In genomic region chr5:91417219-91417618, GRCh38 we compare ENCODE assay signal across 1 cellular context.
TF ChIP-seq lines count a peak whose summit lies in the region.

No MANE protein-coding gene starts in this region.

TF ChIP-seq in GM23338, 12 proteins besides CTCF, POLR2A, EP300 and RAD21 (continued from another document):
- TF ChIP-seq, protein P1, sequence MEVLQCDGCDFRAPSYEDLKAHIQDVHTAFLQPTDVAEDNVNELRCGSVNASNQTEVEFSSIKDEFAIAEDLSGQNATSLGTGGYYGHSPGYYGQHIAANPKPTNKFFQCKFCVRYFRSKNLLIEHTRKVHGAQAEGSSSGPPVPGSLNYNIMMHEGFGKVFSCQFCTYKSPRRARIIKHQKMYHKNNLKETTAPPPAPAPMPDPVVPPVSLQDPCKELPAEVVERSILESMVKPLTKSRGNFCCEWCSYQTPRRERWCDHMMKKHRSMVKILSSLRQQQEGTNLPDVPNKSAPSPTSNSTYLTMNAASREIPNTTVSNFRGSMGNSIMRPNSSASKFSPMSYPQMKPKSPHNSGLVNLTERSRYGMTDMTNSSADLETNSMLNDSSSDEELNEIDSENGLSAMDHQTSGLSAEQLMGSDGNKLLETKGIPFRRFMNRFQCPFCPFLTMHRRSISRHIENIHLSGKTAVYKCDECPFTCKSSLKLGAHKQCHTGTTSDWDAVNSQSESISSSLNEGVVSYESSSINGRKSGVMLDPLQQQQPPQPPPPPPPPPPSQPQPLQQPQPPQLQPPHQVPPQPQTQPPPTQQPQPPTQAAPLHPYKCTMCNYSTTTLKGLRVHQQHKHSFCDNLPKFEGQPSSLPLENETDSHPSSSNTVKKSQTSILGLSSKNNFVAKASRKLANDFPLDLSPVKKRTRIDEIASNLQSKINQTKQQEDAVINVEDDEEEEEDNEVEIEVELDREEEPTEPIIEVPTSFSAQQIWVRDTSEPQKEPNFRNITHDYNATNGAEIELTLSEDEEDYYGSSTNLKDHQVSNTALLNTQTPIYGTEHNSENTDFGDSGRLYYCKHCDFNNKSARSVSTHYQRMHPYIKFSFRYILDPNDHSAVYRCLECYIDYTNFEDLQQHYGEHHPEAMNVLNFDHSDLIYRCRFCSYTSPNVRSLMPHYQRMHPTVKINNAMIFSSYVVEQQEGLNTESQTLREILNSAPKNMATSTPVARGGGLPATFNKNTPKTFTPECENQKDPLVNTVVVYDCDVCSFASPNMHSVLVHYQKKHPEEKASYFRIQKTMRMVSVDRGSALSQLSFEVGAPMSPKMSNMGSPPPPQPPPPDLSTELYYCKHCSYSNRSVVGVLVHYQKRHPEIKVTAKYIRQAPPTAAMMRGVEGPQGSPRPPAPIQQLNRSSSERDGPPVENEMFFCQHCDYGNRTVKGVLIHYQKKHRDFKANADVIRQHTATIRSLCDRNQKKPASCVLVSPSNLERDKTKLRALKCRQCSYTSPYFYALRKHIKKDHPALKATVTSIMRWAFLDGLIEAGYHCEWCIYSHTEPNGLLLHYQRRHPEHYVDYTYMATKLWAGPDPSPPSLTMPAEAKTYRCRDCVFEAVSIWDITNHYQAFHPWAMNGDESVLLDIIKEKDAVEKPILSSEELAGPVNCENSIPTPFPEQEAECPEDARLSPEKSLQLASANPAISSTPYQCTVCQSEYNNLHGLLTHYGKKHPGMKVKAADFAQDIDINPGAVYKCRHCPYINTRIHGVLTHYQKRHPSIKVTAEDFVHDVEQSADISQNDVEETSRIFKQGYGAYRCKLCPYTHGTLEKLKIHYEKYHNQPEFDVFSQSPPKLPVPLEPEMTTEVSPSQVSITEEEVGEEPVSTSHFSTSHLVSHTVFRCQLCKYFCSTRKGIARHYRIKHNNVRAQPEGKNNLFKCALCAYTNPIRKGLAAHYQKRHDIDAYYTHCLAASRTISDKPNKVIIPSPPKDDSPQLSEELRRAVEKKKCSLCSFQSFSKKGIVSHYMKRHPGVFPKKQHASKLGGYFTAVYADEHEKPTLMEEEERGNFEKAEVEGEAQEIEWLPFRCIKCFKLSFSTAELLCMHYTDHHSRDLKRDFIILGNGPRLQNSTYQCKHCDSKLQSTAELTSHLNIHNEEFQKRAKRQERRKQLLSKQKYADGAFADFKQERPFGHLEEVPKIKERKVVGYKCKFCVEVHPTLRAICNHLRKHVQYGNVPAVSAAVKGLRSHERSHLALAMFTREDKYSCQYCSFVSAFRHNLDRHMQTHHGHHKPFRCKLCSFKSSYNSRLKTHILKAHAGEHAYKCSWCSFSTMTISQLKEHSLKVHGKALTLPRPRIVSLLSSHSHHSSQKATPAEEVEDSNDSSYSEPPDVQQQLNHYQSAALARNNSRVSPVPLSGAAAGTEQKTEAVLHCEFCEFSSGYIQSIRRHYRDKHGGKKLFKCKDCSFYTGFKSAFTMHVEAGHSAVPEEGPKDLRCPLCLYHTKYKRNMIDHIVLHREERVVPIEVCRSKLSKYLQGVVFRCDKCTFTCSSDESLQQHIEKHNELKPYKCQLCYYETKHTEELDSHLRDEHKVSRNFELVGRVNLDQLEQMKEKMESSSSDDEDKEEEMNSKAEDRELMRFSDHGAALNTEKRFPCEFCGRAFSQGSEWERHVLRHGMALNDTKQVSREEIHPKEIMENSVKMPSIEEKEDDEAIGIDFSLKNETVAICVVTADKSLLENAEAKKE (CRISPR knock-in tag; IDR thresholded peaks at IDR 0.05), result no peak
- TF ChIP-seq EZH2 (IDR thresholded peaks at IDR 0.05; ENCODE audit: low read depth, unreplicated experiment) (no peak), ZNF114 (CRISPR knock-in tag; IDR thresholded peaks at IDR 0.05) (no peak), REST (IDR thresholded peaks at IDR 0.05; ENCODE audit: unreplicated experiment) (no peak), JUNB (IDR thresholded peaks at IDR 0.05; ENCODE audit: unreplicated experiment) (no peak), STAT1 (IDR thresholded peaks at IDR 0.05; ENCODE audit: unreplicated experiment) (no peak), ETS1 (IDR thresholded peaks at IDR 0.05) (no peak), ZNF331 (CRISPR knock-in tag; IDR thresholded peaks at IDR 0.05; ENCODE audit: low read depth) (no peak), EZH2phosphoT487 (IDR thresholded peaks at IDR 0.05; ENCODE audit: unreplicated experiment) (no peak), NANOG (IDR thresholded peaks at IDR 0.05; ENCODE audit: borderline replicate concordance) (no peak)
